8 cellular contexts compared by ENCODE assay signal in genomic region chr21:16587671-16588379, GRCh38.
A peak's percentile ranks its signal among the peaks of the same experiment; 100 is the strongest.
DNase-seq lines count a peak whose midpoint lies in the region; ATAC-seq, FAIRE-seq and TF ChIP-seq lines count a peak whose summit lies in the region.

No MANE protein-coding gene starts in this region.

- DNase-seq in DMS53 treated with DMSO at 0.1 percent for 48 hours (lab: John Stamatoyannopoulos, UW; ENCODE audit: unreplicated experiment) (peak; percentile 36), SK-N-MC (ENCODE audit: low read depth, low spot score) (no peak), glomerular endothelial cell (ENCODE audit: extremely low read depth, low read depth, low spot score) (peak; percentile 36), posterior vena cava (ENCODE audit: low spot score) (peak; percentile 42), AG08396 (ENCODE audit: low spot score) (no peak), Calu3 (no peak), H54 (ENCODE audit: insufficient read length, low spot score) (no peak)

- no peaks in the 10 kb centered on the region for H3K27me3 Mint-ChIP-seq in Calu3 (ENCODE audit: unreplicated experiment)

- CTCF ChIA-PET in Calu3 (lab: Charles Lee): no interaction called here

- no peak for TF ChIP-seq POLR2A in H54 (IDR thresholded peaks at IDR 0.05; ENCODE audit: low read depth, low read length)

- no peak overlapping the region for H3K4me3 Mint-ChIP-seq in Calu3 (ENCODE audit: low read depth, unreplicated experiment)

- no TSS peak for BruUV-seq in Calu3 (replicated peaks; lab: Mats Ljungman, UMichigan)

- H3K4me3 ChIP-seq in SK-N-MC: peak overlapping the region; percentile 73

- no peaks in the 10 kb centered on the region for H3K9me3 ChIP-seq in SK-N-MC (ENCODE audit: low read depth, low read length)

- H3K9me3 Mint-ChIP-seq in Calu3 (ENCODE audit: low read depth, unreplicated experiment): no peaks in the 10 kb centered on the region

- H3K9ac ChIP-seq in SK-N-MC (ENCODE audit: insufficient read length): peak overlapping the region; percentile 36

- H3K36me3 Mint-ChIP-seq in Calu3 (ENCODE audit: insufficient read depth, unreplicated experiment): no peaks in the 10 kb centered on the region

- intact Hi-C loops in posterior vena cava (cut with DNase I) (loop anchor here in 1 of 2 donors (10.0 kb wide), 1 partner anchor 53 kb away; no protein-coding TSS in a partner anchor), Calu3 (cut with micrococcal nuclease; ENCODE audit: unreplicated experiment) (no loop called here)

- TF ChIP-seq CTCF in Calu3 (IDR thresholded peaks at IDR 0.05; ENCODE audit: unreplicated experiment): no peak

- ATAC-seq in HG03097 (IDR thresholded peaks at IDR 0.05; ENCODE audit: low FRiP score, unreplicated experiment): no peak

- no peaks in the 10 kb centered on the region for H3K36me3 ChIP-seq in SK-N-MC (ENCODE audit: insufficient read depth, low read length)

- no peak overlapping the region for H3K27ac Mint-ChIP-seq in Calu3 (ENCODE audit: unreplicated experiment)

- FAIRE-seq in H54 (lab: Jason Lieb, UNC): no peak

- H3K27ac ChIP-seq in SK-N-MC: peak overlapping the region; percentile 85; the same call in 1 of the 2 replicates

- peaks cover 7% of the 10 kb centered on the region for H3K4me1 Mint-ChIP-seq in Calu3 (ENCODE audit: low read depth, unreplicated experiment)

Comparison
In these comparisons a context has a peak if more than half of its experiments do, and no peak if none do; other contexts are left out.
1. DNase-seq: peak in DMS53 treated with DMSO at 0.1 percent for 48 hours (single experiment), glomerular endothelial cell (single experiment) and posterior vena cava (single experiment); none in SK-N-MC (single experiment), AG08396 (single experiment), Calu3 (single experiment) and H54 (single experiment).